Comparison of ENCODE assay signal across 8 cellular contexts in genomic region chr5:71887680-71888079, GRCh38.
A peak's percentile ranks its signal among the peaks of the same experiment; 100 is the strongest.
DNase-seq lines count a peak whose midpoint lies in the region; ATAC-seq and TF ChIP-seq lines count a peak whose summit lies in the region.

No MANE protein-coding gene starts in this region.

- H3F3A ChIP-seq in Loucy (ENCODE audit: low read depth): no peaks in the 10 kb centered on the region

- peak overlapping the region; percentile 59 for H3K27ac Mint-ChIP-seq in HFFc6
- no peak overlapping the region for H3K27ac Mint-ChIP-seq in WTC11
- H3K27ac Mint-ChIP-seq in immature natural killer cell: peak overlapping the region in 1 of 6 donors; percentile 27

- no peaks in the 10 kb centered on the region; the same call in 1 of the 2 replicates for H3K9me3 Mint-ChIP-seq in HFFc6
- peaks cover 35% of the 10 kb centered on the region for H3K9me3 Mint-ChIP-seq in WTC11
- H3K9me3 Mint-ChIP-seq in immature natural killer cell: peaks cover 0 to 2% (median 0%) of the 10 kb centered on the region in 6 donors

- H3K79me2 ChIP-seq in Loucy (ENCODE audit: insufficient read depth, low read length): no peaks in the 10 kb centered on the region

- POLR2A ChIA-PET in WTC11 (lab: Charles Lee): no interaction called here

- no peaks in the 10 kb centered on the region for H3K36me3 Mint-ChIP-seq in HFFc6 (ENCODE audit: low read depth)
- no peaks in the 10 kb centered on the region for H3K36me3 Mint-ChIP-seq in WTC11
- H3K36me3 Mint-ChIP-seq in immature natural killer cell: no peaks in the 10 kb centered on the region

- H4K20me1 ChIP-seq in Loucy (ENCODE audit: insufficient read depth, low read length, poor library complexity, severe bottlenecking): no peaks in the 10 kb centered on the region

- peak overlapping the region; percentile 48 for H2AFZ ChIP-seq in Loucy (ENCODE audit: low read length)

- H3K4me1 ChIP-seq in Loucy (ENCODE audit: insufficient read depth, low read length, poor library complexity, severe bottlenecking): no peaks in the 10 kb centered on the region

- TF ChIP-seq CTCF in GM12865 (IDR thresholded peaks at IDR 0.05; ENCODE audit: insufficient read depth, low read depth, low read length, missing control alignments): no peak
- no peak for TF ChIP-seq CTCF in HFFc6 (IDR thresholded peaks at IDR 0.05)
- TF ChIP-seq CTCF in Loucy (conservative IDR thresholded peaks at IDR 0.05; ENCODE audit: low read length): no peak
- no peak for TF ChIP-seq CTCF in WTC11 (IDR thresholded peaks at IDR 0.05)

- no peaks in the 10 kb centered on the region for H3K9me3 ChIP-seq in Loucy (ENCODE audit: insufficient read depth, low read depth, low read length)

- CTCF ChIA-PET in WTC11 (lab: Charles Lee): interaction anchor here (0.6 kb wide), 1 partner anchor 11 kb away, joined by 3 read pairs; no protein-coding TSS in a partner anchor

- H3K27me3 ChIP-seq in Loucy (ENCODE audit: insufficient read depth, low read length, poor library complexity, severe bottlenecking): peaks cover 21% of the 10 kb centered on the region

- ATAC-seq in WTC11: peak; percentile 90

- peak overlapping the region; percentile 27 for H3K4me3 ChIP-seq in GM12865 (ENCODE audit: low read depth, low read length)
- H3K4me3 ChIP-seq in Loucy (ENCODE audit: low read length, poor library complexity, severe bottlenecking): peak overlapping the region; percentile 37

- H3K27me3 Mint-ChIP-seq in HFFc6 (ENCODE audit: insufficient read depth) (peaks cover 4% of the 10 kb centered on the region), WTC11 (ENCODE audit: low read depth) (peaks cover 25% of the 10 kb centered on the region), immature natural killer cell (ENCODE audit: low read depth in 3 of 3) (peaks cover 3 to 21% (median 12%) of the 10 kb centered on the region in 3 donors)

- peak overlapping the region; percentile 31 for H3K4me2 ChIP-seq in Loucy (ENCODE audit: low read depth, low read length, poor library complexity, severe bottlenecking)

- H3K9me2 ChIP-seq in Loucy (replicated peaks; ENCODE audit: low read depth, low read length): no peaks in the 10 kb centered on the region

- peak; percentile 65 for DNase-seq in AG08396 (ENCODE audit: low spot score)
- DNase-seq in GM12865 (ENCODE audit: low read depth): peak; percentile 86
- peak; percentile 85 for DNase-seq in HFFc6
- DNase-seq in WTC11 (ENCODE audit: low spot score): no peak
- peak; percentile 12 to 49 (median 25) for DNase-seq in immature natural killer cell
- DNase-seq in cerebellar nuclear complex (lab: John Stamatoyannopoulos, UW): no peak
- no peak for DNase-seq in stimulated activated CD4-positive, alpha-beta T cell treated with anti-CD3 and anti-CD28 coated beads, Interleukin-15, amount 100 ng/mL, for 24 hours

- H3K4me3 Mint-ChIP-seq in HFFc6 (peak overlapping the region; percentile 70), WTC11 (no peak overlapping the region), immature natural killer cell (peak overlapping the region in 3 of 5 donors; percentile 12 to 60 (median 25))

- no peaks in the 10 kb centered on the region for H3K36me3 ChIP-seq in Loucy (ENCODE audit: insufficient read depth, low read length)

- H3K4me1 Mint-ChIP-seq in HFFc6 (ENCODE audit: low read depth): peaks cover 43% of the 10 kb centered on the region
- H3K4me1 Mint-ChIP-seq in WTC11: peaks cover 11% of the 10 kb centered on the region
- no peaks in the 10 kb centered on the region for H3K4me1 Mint-ChIP-seq in immature natural killer cell

- no peak overlapping the region for H3K9ac ChIP-seq in Loucy (ENCODE audit: low read depth, low read length, poor library complexity, severe bottlenecking)

TF ChIP-seq in WTC11, 78 proteins besides CTCF, POLR2A, EP300 and RAD21:
- TF ChIP-seq USF2 (CRISPR knock-in tag; IDR thresholded peaks at IDR 0.05): peak; percentile 87
- TF ChIP-seq USF1 (CRISPR knock-in tag; IDR thresholded peaks at IDR 0.05): peak; percentile 79
- no peak for TF ChIP-seq ZNF425 (CRISPR knock-in tag; conservative IDR thresholded peaks at IDR 0.05)

Comparison
In these comparisons a context has a peak if more than half of its experiments do, and no peak if none do; other contexts are left out.
1. DNase-seq: peak in AG08396 (single experiment), GM12865 (single experiment), HFFc6 (single experiment) and immature natural killer cell (3 of 3); none in WTC11 (single experiment), cerebellar nuclear complex (0 of 2) and stimulated activated CD4-positive, alpha-beta T cell treated with anti-CD3 and anti-CD28 coated beads, Interleukin-15, amount 100 ng/mL, for 24 hours (single experiment).